ENCODE assay signal across 8 cellular contexts in genomic region chr9:127803507-127804352, GRCh38. TPM values are rescaled to one million over a fixed set of nuclear protein-coding genes. Genes with fewer than 3 reads are reported as not detected.
A peak's percentile ranks its signal among the peaks of the same experiment; 100 is the strongest.
DNase-seq lines count a peak whose midpoint lies in the region; TF ChIP-seq lines count a peak whose summit lies in the region.

No MANE protein-coding gene starts in this region.

- whole genome bisulfite sequencing in adrenal gland, 4 donors: 21 to 46% (median 40%) methylated on average over 10 to 18 of the region's 18 CpGs

- H3K4me3 ChIP-seq in LNCaP clone FGC (ENCODE audit: low read depth, low read length) (peak overlapping the region; percentile 73), adrenal gland (peak overlapping the region; percentile 46 to 89 (median 66)), iPS-15b (ENCODE audit: low read depth, low read length) (peak overlapping the region; percentile 95)

- intact Hi-C loops in adrenal gland (cut with DNase I): no loop called here

- H3K9ac ChIP-seq in iPS-15b (ENCODE audit: low read depth, low read length): peak overlapping the region; percentile 91

- H3K9me3 ChIP-seq in adrenal gland (replicated peaks in 1 of 3) (no peaks in the 10 kb centered on the region), iPS-15b (ENCODE audit: control insufficient read depth, insufficient read depth, low read length) (no peaks in the 10 kb centered on the region)

- H3K4me1 ChIP-seq in adrenal gland (replicated peaks in 1 of 2) (peaks cover 24 to 43% of the 10 kb centered on the region in 2 donors), iPS-15b (ENCODE audit: control insufficient read depth, insufficient read depth, low read length) (peaks cover 4% of the 10 kb centered on the region)

- TF ChIP-seq CTCF in LNCaP clone FGC (IDR thresholded peaks at IDR 0.05; ENCODE audit: control insufficient read depth, extremely low read depth, insufficient read depth) (no peak), adrenal gland (IDR thresholded peaks at IDR 0.05) (no peak)

- POLR2A ChIA-PET in HEK293T (lab: Yijun Ruan, JAX): no interaction called here

- H3K36me3 ChIP-seq in adrenal gland (replicated peaks in 1 of 2) (peaks cover 0 to 38% of the 10 kb centered on the region in 2 donors), iPS-15b (ENCODE audit: control insufficient read depth, insufficient read depth, low read length) (peaks cover 4% of the 10 kb centered on the region)

- no peak for TF ChIP-seq POLR2A in adrenal gland (IDR thresholded peaks at IDR 0.05)

- CTCF ChIA-PET in HEK293T (lab: Yijun Ruan, JAX): no interaction called here

- peak overlapping the region; percentile 85 to 99 (median 94) for H3K27ac ChIP-seq in adrenal gland

- H3K27me3 ChIP-seq in adrenal gland: no peaks in the 10 kb centered on the region
- H3K27me3 ChIP-seq in iPS-15b (ENCODE audit: control insufficient read depth, insufficient read depth, low read length): no peaks in the 10 kb centered on the region

- DNase-seq in GM04503 (ENCODE audit: low read depth) (peak; percentile 24), LNCaP clone FGC (ENCODE audit: low read depth) (no peak), adrenal gland (peak in 6 of 7 donors; percentile 64 to 87 (median 76)), HEK293T (ENCODE audit: extremely low spot score) (no peak), Ammon's horn (ENCODE audit: low spot score) (no peak), NCI-H2029 (lab: John Stamatoyannopoulos, UW) (no peak)
- peak; percentile 36 for DNase-seq in stimulated activated CD4-positive, alpha-beta T cell treated with anti-CD3 and anti-CD28 coated beads, Interleukin-4, amount 100 ng/mL, for 24 hours

TF ChIP-seq in HEK293T, 16 proteins besides CTCF, POLR2A, EP300 and RAD21:
- no peak for TF ChIP-seq L3MBTL2 (conservative IDR thresholded peaks at IDR 0.05)
- no peak for TF ChIP-seq HDGF (IDR thresholded peaks at IDR 0.05; ENCODE audit: borderline replicate concordance)
- TF ChIP-seq NFRKB (IDR thresholded peaks at IDR 0.05): no peak
- TF ChIP-seq SP1 (IDR thresholded peaks at IDR 0.05): no peak
- TF ChIP-seq ZNF384 (IDR thresholded peaks at IDR 0.05): no peak
- no peak for TF ChIP-seq ELF4 (IDR thresholded peaks at IDR 0.05)
- TF ChIP-seq BHLHE40 (IDR thresholded peaks at IDR 0.05; ENCODE audit: borderline replicate concordance): no peak
- TF ChIP-seq SUZ12 (IDR thresholded peaks at IDR 0.05): no peak
- TF ChIP-seq TARDBP (IDR thresholded peaks at IDR 0.05): no peak
- no peak for TF ChIP-seq CTBP1 (IDR thresholded peaks at IDR 0.05; ENCODE audit: borderline replicate concordance)
- TF ChIP-seq FOXM1 (IDR thresholded peaks at IDR 0.05; ENCODE audit: borderline replicate concordance): no peak
- TF ChIP-seq FOXK2 (IDR thresholded peaks at IDR 0.05): no peak
- TF ChIP-seq, protein P1, sequence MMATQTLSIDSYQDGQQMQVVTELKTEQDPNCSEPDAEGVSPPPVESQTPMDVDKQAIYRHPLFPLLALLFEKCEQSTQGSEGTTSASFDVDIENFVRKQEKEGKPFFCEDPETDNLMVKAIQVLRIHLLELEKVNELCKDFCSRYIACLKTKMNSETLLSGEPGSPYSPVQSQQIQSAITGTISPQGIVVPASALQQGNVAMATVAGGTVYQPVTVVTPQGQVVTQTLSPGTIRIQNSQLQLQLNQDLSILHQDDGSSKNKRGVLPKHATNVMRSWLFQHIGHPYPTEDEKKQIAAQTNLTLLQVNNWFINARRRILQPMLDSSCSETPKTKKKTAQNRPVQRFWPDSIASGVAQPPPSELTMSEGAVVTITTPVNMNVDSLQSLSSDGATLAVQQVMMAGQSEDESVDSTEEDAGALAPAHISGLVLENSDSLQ (IDR thresholded peaks at IDR 0.05): no peak
- no peak for TF ChIP-seq LEF1 (IDR thresholded peaks at IDR 0.05; ENCODE audit: borderline replicate concordance)
- no peak for TF ChIP-seq ARNT (IDR thresholded peaks at IDR 0.05)

RNA-seq across cellular contexts. Expression of gene FPGS, which starts 1.0 kb away (rescaled TPM):
- 100 to 1,000 TPM in 5 of 8 donors, 10 to 100 TPM in 3; 58.7 to 359 (median 120) TPM for total RNA-seq in adrenal gland
- polyA plus RNA-seq in adrenal gland: 100 to 1,000 TPM in 2 of 3 donors, 10 to 100 TPM in 1; 59.6 to 176 (median 144) TPM

RNA-seq across cellular contexts. Expression of gene CDK9, which starts 17.9 kb away (rescaled TPM):
- 100 to 1,000 TPM in 6 of 8 donors, 10 to 100 TPM in 2; 81.8 to 238 (median 117) TPM for total RNA-seq in adrenal gland
- polyA plus RNA-seq in adrenal gland: 100 to 1,000 TPM in 2 of 3 donors, 10 to 100 TPM in 1; 64.0 to 202 (median 166) TPM

RNA-seq across cellular contexts. Expression of gene SH2D3C, which starts 25.3 kb away (rescaled TPM):
- total RNA-seq in adrenal gland: 10 to 100 TPM in 4 of 8 donors, 1 to 10 TPM in 4; 4.4 to 14.2 (median 10.3) TPM
- polyA plus RNA-seq in adrenal gland: 10 to 100 TPM in 2 of 3 donors, 1 to 10 TPM in 1; 2.1 to 27.1 (median 19.1) TPM

RNA-seq across cellular contexts. Expression of gene ENG, which starts 50.7 kb away (rescaled TPM):
- 100 to 1,000 TPM in 5 of 8 donors, 10 to 100 TPM in 3; 69.2 to 214 (median 123) TPM for total RNA-seq in adrenal gland
- polyA plus RNA-seq in adrenal gland: 100 to 1,000 TPM in 1 of 3 donors, 10 to 100 TPM in 2; 43.2 to 116 (median 96.7) TPM

Comparison
In these comparisons a context has a peak if more than half of its experiments do, and no peak if none do; other contexts are left out.
1. DNase-seq: peak in GM04503 (single experiment), adrenal gland (6 of 7) and stimulated activated CD4-positive, alpha-beta T cell treated with anti-CD3 and anti-CD28 coated beads, Interleukin-4, amount 100 ng/mL, for 24 hours (single experiment); none in LNCaP clone FGC (single experiment), HEK293T (single experiment), Ammon's horn (single experiment) and NCI-H2029 (single experiment).
2. Peak in every context shown above with its lines, with median percentiles within 50 percentile points of each other: H3K4me3 ChIP-seq.